13 cellular contexts compared by ENCODE assay signal in the genomic region with DNA sequence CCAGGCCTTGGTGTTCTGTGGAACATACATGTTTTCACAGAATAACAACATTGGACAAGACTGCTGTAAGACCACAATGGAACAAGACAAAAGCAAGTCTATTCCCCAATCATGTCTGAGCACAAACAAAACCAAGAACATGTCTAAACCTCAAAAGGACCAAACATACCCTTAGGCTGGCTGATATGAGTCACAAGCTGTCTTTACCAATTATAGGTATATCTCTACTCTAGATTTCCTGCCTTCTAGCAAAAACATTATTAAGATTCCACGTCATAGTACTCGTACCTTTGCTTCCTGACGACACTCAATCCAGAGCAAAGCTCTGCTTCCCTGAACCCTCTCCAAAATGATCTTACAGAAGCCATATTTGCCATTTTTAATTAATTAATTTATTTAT. TPM values are rescaled to one million over a fixed set of nuclear protein-coding genes. Genes with fewer than 3 reads are reported as not detected.
DNase-seq lines count a peak whose midpoint lies in the region; ATAC-seq, FAIRE-seq and TF ChIP-seq lines count a peak whose summit lies in the region.
"Had no signal": no experiment of that assay in that cellular context is flagged by ENCODE, and none has a peak within 500 bp of the region (broad histone marks: within the 10 kb centered on the region; RNA-seq: fewer than 3 reads in every experiment).

No MANE protein-coding gene starts in this region.

- no peaks in the 10 kb centered on the region for H3K9me3 Mint-ChIP-seq in effector memory CD8-positive, alpha-beta T cell

- H4K20me1 ChIP-seq in PC-3 (ENCODE audit: low read length) = no peaks in the 10 kb centered on the region

- ATAC-seq in GM18868 (IDR thresholded peaks at IDR 0.05; ENCODE audit: unreplicated experiment) (peak; percentile 98), HG02870 (IDR thresholded peaks at IDR 0.05; ENCODE audit: unreplicated experiment) (peak; percentile 98), PC-3 (peak; percentile 33; the same call in 1 of the 2 replicates), GM21515 (IDR thresholded peaks at IDR 0.05; ENCODE audit: unreplicated experiment) (no peak)
- no peak for ATAC-seq in effector memory CD8-positive, alpha-beta T cell (replicated peaks)
- ATAC-seq: sciatic nerve had no signal

- H3K36me3 Mint-ChIP-seq in effector memory CD8-positive, alpha-beta T cell (ENCODE audit: insufficient read depth) = no peaks in the 10 kb centered on the region

- no peak overlapping the region for H3K4me3 Mint-ChIP-seq in effector memory CD8-positive, alpha-beta T cell

- H3K27me3 Mint-ChIP-seq in effector memory CD8-positive, alpha-beta T cell = peaks cover 6 to 25% of the 10 kb centered on the region in 2 donors

- H3K27ac ChIP-seq in PC-3 (ENCODE audit: low read length) = no peak overlapping the region

- no peak overlapping the region for H3K9ac ChIP-seq in PC-3 (ENCODE audit: low read length)

- no peaks in the 10 kb centered on the region for H3K36me3 ChIP-seq in PC-3 (ENCODE audit: low read depth, low read length)
- H3K36me3 ChIP-seq: BE2C had no signal

- no peaks in the 10 kb centered on the region for H3F3A ChIP-seq in PC-3 (ENCODE audit: low read length, unreplicated experiment)

- no peak overlapping the region for H3K4me2 ChIP-seq in PC-3 (ENCODE audit: low read length)

- no peak overlapping the region for H2AFZ ChIP-seq in PC-3 (ENCODE audit: low read length)

- CTCF ChIA-PET in PC-3 (lab: Charles Lee) = no interaction called here

- H3K9me3 ChIP-seq in PC-3 (ENCODE audit: low read length) = no peaks in the 10 kb centered on the region
- H3K9me3 ChIP-seq: BE2C had no signal

- H3K27me3 ChIP-seq in PC-3 (ENCODE audit: low read length) = 0 out of 2 replicates have a peak, but pooled peaks cover 3% of the 10 kb centered on the region
- H3K27me3 ChIP-seq: BE2C had no signal

- H3K4me3 ChIP-seq in PC-3 (ENCODE audit: low read length) = no peak overlapping the region
- H3K4me3 ChIP-seq: K562 had no signal

- H3K4me1 Mint-ChIP-seq in effector memory CD8-positive, alpha-beta T cell (ENCODE audit: low read depth in 2 of 2) = no peaks in the 10 kb centered on the region

- no TSS peak for BruUV-seq in PC-3 (replicated peaks; lab: Mats Ljungman, UMichigan)

- intact Hi-C loops in PC-3 (cut with micrococcal nuclease) = no loop called here

- POLR2A ChIA-PET in PC-3 (lab: Charles Lee; ENCODE audit: unreplicated experiment) = no interaction called here

- no peak for FAIRE-seq in RCC 7860 (lab: Jason Lieb, UNC)
- FAIRE-seq: K562 had no signal

- DNase-seq in ELR (ENCODE audit: low read depth) (peak; percentile 69), PC-3 (peak; percentile 65), RCC 7860 (ENCODE audit: low spot score) (no peak), GM03348 (ENCODE audit: low spot score) (no peak)
- DNase-seq in effector memory CD8-positive, alpha-beta T cell = no peak
- DNase-seq: aorta, BE2C, SIG-M5 had no signal

- H3K4me1 ChIP-seq in PC-3 (ENCODE audit: insufficient read depth, low read length) = peaks cover 5% of the 10 kb centered on the region; the same call in 1 of the 2 replicates
- H3K4me1 ChIP-seq: BE2C had no signal

- H3K27ac Mint-ChIP-seq in effector memory CD8-positive, alpha-beta T cell = no peak overlapping the region

- H3K79me2 ChIP-seq in PC-3 (ENCODE audit: low read length) = no peaks in the 10 kb centered on the region

- no peak for TF ChIP-seq CTCF in PC-3 (conservative IDR thresholded peaks at IDR 0.05; ENCODE audit: low read depth, low read length)

- no peaks in the 10 kb centered on the region for H3K9me2 ChIP-seq in PC-3 (replicated peaks; ENCODE audit: low read length)

RNA-seq across cellular contexts. Expression of a gene that starts 15.4 kb away (rescaled TPM):
- 9.9 and 20.7 TPM in 2 replicates for total RNA-seq in PC-3 (2014; rRNA removed)

RNA-seq across cellular contexts. Expression of a gene that starts 34.4 kb away (rescaled TPM):
- 75.7 and 77.3 TPM in 2 replicates for total RNA-seq in PC-3 (2014; rRNA removed)

Comparison
In these comparisons a context has a peak if more than half of its experiments do, and no peak if none do; other contexts are left out.
1. DNase-seq: peak in ELR (single experiment) and PC-3 (single experiment); none in RCC 7860 (single experiment), effector memory CD8-positive, alpha-beta T cell (0 of 3) and GM03348 (single experiment).
2. ATAC-seq: peak in GM18868 (single experiment), HG02870 (single experiment) and PC-3 (single experiment); none in effector memory CD8-positive, alpha-beta T cell (single experiment) and GM21515 (single experiment).